20 cellular contexts compared by ENCODE assay signal in the genomic region with DNA sequence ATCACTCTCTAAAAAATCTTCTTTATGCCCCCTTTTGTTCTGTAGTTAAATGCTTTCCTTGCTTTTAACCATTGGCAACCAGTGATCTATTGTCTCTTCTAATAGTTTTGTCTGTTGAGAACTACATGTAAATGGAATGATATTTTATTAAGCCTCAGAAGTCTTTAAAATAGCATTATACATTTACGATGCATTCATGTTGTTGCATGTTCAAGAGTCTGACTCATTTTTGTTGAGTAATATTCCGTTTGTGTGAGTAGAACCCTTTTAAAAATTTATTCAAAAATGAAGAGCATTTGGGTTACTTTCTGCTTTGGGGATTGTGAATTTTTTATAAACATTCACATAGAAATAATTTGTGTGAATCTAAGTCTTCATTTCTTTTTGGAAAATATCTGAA.
"Had no signal": no experiment of that assay in that cellular context is flagged by ENCODE, and none has a peak within 500 bp of the region (broad histone marks: within the 10 kb centered on the region; RNA-seq: fewer than 3 reads in every experiment).

No MANE protein-coding gene starts in this region.

- H3K27ac ChIP-seq: neutrophil, psoas muscle, right lobe of liver, tibial artery, upper lobe of left lung, uterus had no signal

- H3K27ac Mint-ChIP-seq: naive thymus-derived CD8-positive, alpha-beta T cell; stimulated activated effector memory CD8-positive, alpha-beta T cell treated with anti-CD3 and anti-CD28 coated beads, Interleukin-12 subunit alpha, Interleukin-12 subunit beta, amount 100 ng/mL, for 72 hours; stimulated activated naive CD8-positive, alpha-beta T cell treated with anti-CD3 and anti-CD28 coated beads, Interleukin-15, Interleukin-2, amounts not matched to agents 100 ng/mL and 50 ng/mL, for 24 hours had no signal

- DNase-seq: dermis blood vessel endothelial cell; erythroblast; foreskin melanocyte; head of caudate nucleus; hippocampal formation; left colon; left ventricle myocardium superior; mucosa of descending colon; naive thymus-derived CD8-positive, alpha-beta T cell; psoas muscle; retina; right lobe of liver; stimulated activated CD4-positive, alpha-beta T cell treated with anti-CD3 and anti-CD28 coated beads, Interleukin-4, amount 100 ng/mL, for 1 hour; stimulated activated CD8-positive, alpha-beta memory T cell treated with anti-CD3 and anti-CD28 coated beads, Interleukin-4, amount 100 ng/mL, for 48 hours; tibial artery; upper lobe of left lung; uterus had no signal

- H3K4me1 Mint-ChIP-seq: naive thymus-derived CD8-positive, alpha-beta T cell; stimulated activated effector memory CD8-positive, alpha-beta T cell treated with anti-CD3 and anti-CD28 coated beads, Interleukin-12 subunit alpha, Interleukin-12 subunit beta, amount 100 ng/mL, for 72 hours had no signal

- H3K36me3 Mint-ChIP-seq: naive thymus-derived CD8-positive, alpha-beta T cell; stimulated activated effector memory CD8-positive, alpha-beta T cell treated with anti-CD3 and anti-CD28 coated beads, Interleukin-12 subunit alpha, Interleukin-12 subunit beta, amount 100 ng/mL, for 72 hours had no signal

- H3K9me3 Mint-ChIP-seq: stimulated activated naive CD8-positive, alpha-beta T cell treated with anti-CD3 and anti-CD28 coated beads, Interleukin-15, Interleukin-2, amounts not matched to agents 100 ng/mL and 50 ng/mL, for 24 hours had no signal

- H3K4me3 ChIP-seq: mucosa of descending colon, psoas muscle, right lobe of liver, tibial artery, upper lobe of left lung, uterus had no signal

- H3K4me3 Mint-ChIP-seq: naive thymus-derived CD8-positive, alpha-beta T cell; stimulated activated effector memory CD8-positive, alpha-beta T cell treated with anti-CD3 and anti-CD28 coated beads, Interleukin-12 subunit alpha, Interleukin-12 subunit beta, amount 100 ng/mL, for 72 hours; stimulated activated naive CD8-positive, alpha-beta T cell treated with anti-CD3 and anti-CD28 coated beads, Interleukin-15, Interleukin-2, amounts not matched to agents 100 ng/mL and 50 ng/mL, for 24 hours had no signal

- H3K27me3 Mint-ChIP-seq: naive thymus-derived CD8-positive, alpha-beta T cell; stimulated activated naive CD8-positive, alpha-beta T cell treated with anti-CD3 and anti-CD28 coated beads, Interleukin-15, Interleukin-2, amounts not matched to agents 100 ng/mL and 50 ng/mL, for 24 hours had no signal

- H3K9me3 ChIP-seq: mucosa of descending colon, neutrophil, psoas muscle, right lobe of liver, tibial artery, upper lobe of left lung, uterus had no signal

- H3K27me3 ChIP-seq: neutrophil, right lobe of liver, tibial artery, upper lobe of left lung, uterus had no signal

- ATAC-seq: left colon; left ventricle myocardium superior; mucosa of descending colon; naive thymus-derived CD8-positive, alpha-beta T cell; psoas muscle; right lobe of liver; stimulated activated effector memory CD8-positive, alpha-beta T cell treated with anti-CD3 and anti-CD28 coated beads, Interleukin-12 subunit alpha, Interleukin-12 subunit beta, amount 100 ng/mL, for 72 hours had no signal

- H3K36me3 ChIP-seq: neutrophil, right lobe of liver, tibial artery, upper lobe of left lung, uterus had no signal
